In the genomic region with DNA sequence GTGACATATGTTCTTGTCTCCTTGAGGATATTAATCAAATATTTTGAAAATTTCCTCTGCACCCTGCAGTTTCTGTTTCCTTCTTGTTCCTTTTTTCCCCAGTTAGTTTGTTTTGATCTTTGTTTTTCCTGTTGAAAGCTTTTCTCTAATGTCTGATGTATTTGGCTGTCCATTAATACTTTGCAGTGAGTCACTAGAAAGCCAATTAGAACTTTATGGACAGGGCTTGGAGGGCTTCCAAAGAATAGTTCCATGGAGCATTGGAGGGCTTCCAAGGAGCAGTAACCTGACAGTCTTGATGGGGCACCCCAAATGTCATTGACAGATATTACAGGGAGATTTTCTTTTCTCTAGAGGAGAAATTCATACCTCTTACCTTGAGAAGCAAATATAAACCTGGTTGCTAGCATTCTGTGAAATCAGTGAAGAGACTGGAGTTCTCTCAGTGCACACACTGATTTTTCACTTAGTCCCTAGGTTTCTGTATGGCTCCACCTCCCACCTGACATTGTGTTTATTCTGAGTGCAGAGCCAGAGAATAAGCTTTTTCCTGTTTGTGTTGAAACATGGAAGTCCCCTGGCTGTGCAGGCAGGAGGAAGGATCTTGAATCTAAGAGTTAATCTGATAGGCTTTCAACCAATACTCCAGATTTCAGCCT, we compare ENCODE assay signal across 9 cellular contexts. TPM values are rescaled to one million over a fixed set of nuclear protein-coding genes. Genes with fewer than 3 reads are reported as not detected.
A peak's percentile ranks its signal among the peaks of the same experiment; 100 is the strongest.
DNase-seq lines count a peak whose midpoint lies in the region; TF ChIP-seq lines count a peak whose summit lies in the region.
"Had no signal": no experiment of that assay in that cellular context is flagged by ENCODE, and none has a peak within 500 bp of the region (broad histone marks: within the 10 kb centered on the region; RNA-seq: fewer than 3 reads in every experiment).

No MANE protein-coding gene starts in this region.

- no peak overlapping the region for H3K4me3 ChIP-seq in SJCRH30
- H3K4me3 ChIP-seq in stomach, result no peak overlapping the region
- no peak overlapping the region for H3K4me3 ChIP-seq in CD8-positive, alpha-beta memory T cell (ENCODE audit: low read length)

- H3K9me3 Mint-ChIP-seq in CD8-positive, alpha-beta memory T cell, result no peaks in the 10 kb centered on the region
- H3K9me3 Mint-ChIP-seq: dendritic cell treated with granulocyte-macrophage colony-stimulating factor and Interleukin-4, amounts not matched to agents 40 ng/mL and 50 ng/mL, for 4 days had no signal

- peaks cover 0 to 2% of the 10 kb centered on the region in 2 donors for H3K27me3 Mint-ChIP-seq in CD8-positive, alpha-beta memory T cell
- H3K27me3 Mint-ChIP-seq: dendritic cell treated with granulocyte-macrophage colony-stimulating factor and Interleukin-4, amounts not matched to agents 40 ng/mL and 50 ng/mL, for 4 days had no signal

- no peaks in the 10 kb centered on the region for H3K36me3 Mint-ChIP-seq in CD8-positive, alpha-beta memory T cell

- no peaks in the 10 kb centered on the region; the same call in 1 of the 2 replicates for H3K36me3 ChIP-seq in SJCRH30
- peaks cover 0 to 3% (median under 1%) of the 10 kb centered on the region in 4 donors for H3K36me3 ChIP-seq in stomach
- no peaks in the 10 kb centered on the region for H3K36me3 ChIP-seq in CD8-positive, alpha-beta memory T cell (ENCODE audit: insufficient read depth, low read length)

- peaks cover 20% of the 10 kb centered on the region for H3K4me1 ChIP-seq in SJCRH30
- peaks cover 0 to 43% (median 24%) of the 10 kb centered on the region in 4 donors for H3K4me1 ChIP-seq in stomach
- no peaks in the 10 kb centered on the region for H3K4me1 ChIP-seq in CD8-positive, alpha-beta memory T cell (ENCODE audit: insufficient read depth, low read length)

- TF ChIP-seq EP300 in stomach (IDR thresholded peaks at IDR 0.05), result no peak

- no peak for TF ChIP-seq CTCF in stomach (IDR thresholded peaks at IDR 0.05)

- TF ChIP-seq POLR2A in stomach (IDR thresholded peaks at IDR 0.05), result no peak

- H3K4me1 Mint-ChIP-seq in CD8-positive, alpha-beta memory T cell, result peaks cover 9 to 25% (median 24%) of the 10 kb centered on the region in 3 donors

- H3K27ac ChIP-seq in SJCRH30 (no peak overlapping the region), stomach (peak overlapping the region in 3 of 5 donors; percentile 6 to 61 (median 60))
- no peak overlapping the region for H3K27ac ChIP-seq in CD8-positive, alpha-beta memory T cell (ENCODE audit: low read depth, low read length)

- CTCF ChIA-PET in CD8-positive, alpha-beta memory T cell (lab: Charles Lee), result no interaction called here

- H3K9me3 ChIP-seq in SJCRH30 (replicated peaks), result no peaks in the 10 kb centered on the region
- no peaks in the 10 kb centered on the region for H3K9me3 ChIP-seq in stomach
- H3K9me3 ChIP-seq in CD8-positive, alpha-beta memory T cell (ENCODE audit: low read length), result no peaks in the 10 kb centered on the region

- H3K4me3 Mint-ChIP-seq in CD8-positive, alpha-beta memory T cell, result no peak overlapping the region
- H3K4me3 Mint-ChIP-seq: dendritic cell treated with granulocyte-macrophage colony-stimulating factor and Interleukin-4, amounts not matched to agents 40 ng/mL and 50 ng/mL, for 4 days had no signal

- no peak overlapping the region for H3K27ac Mint-ChIP-seq in CD8-positive, alpha-beta memory T cell
- H3K27ac Mint-ChIP-seq: dendritic cell treated with granulocyte-macrophage colony-stimulating factor and Interleukin-4, amounts not matched to agents 40 ng/mL and 50 ng/mL, for 4 days had no signal

- POLR2A ChIA-PET in CD8-positive, alpha-beta memory T cell (lab: Charles Lee), result no interaction called here

- H3K27me3 ChIP-seq in SJCRH30 (no peaks in the 10 kb centered on the region), stomach (no peaks in the 10 kb centered on the region)
- no peaks in the 10 kb centered on the region for H3K27me3 ChIP-seq in CD8-positive, alpha-beta memory T cell (ENCODE audit: insufficient read depth, low read length, poor library complexity, severe bottlenecking)

- intact Hi-C loops in stomach (cut with DNase I; ENCODE audit: low total_unique reads), result no loop called here

- DNase-seq in HT-29 (ENCODE audit: low spot score) (peak; percentile 79), SJCRH30 (peak; percentile 17 to 63), glomerular visceral epithelial cell (ENCODE audit: extremely low spot score) (peak; percentile 30), stomach (no peak)
- DNase-seq in stimulated activated CD4-positive, alpha-beta T cell treated with anti-CD3 and anti-CD28 coated beads, Interleukin-4, amount 100 ng/mL, for 4 hours, result no peak
- DNase-seq in CD8-positive, alpha-beta memory T cell, result no peak
- DNase-seq in activated T-cell treated with anti-CD3 and anti-CD28 coated beads, Interleukin-2, amount 50 U/mL, for 1 hour, result no peak

RNA-seq across cellular contexts. Expression of gene SPARCL1, which starts 26.5 kb away (rescaled TPM):
- total RNA-seq in HT-29 (2014; rRNA removed; shearing (Covaris generic)), result not detected in 2 replicates
- total RNA-seq in SJCRH30 (2014; rRNA removed; shearing (Covaris generic)), result 0.18 TPM in 1 of 2 replicates, not detected in the other
- 100 to 1,000 TPM; 173 to 710 (median 607) TPM for total RNA-seq in stomach
- 100 to 1,000 TPM in 1 of 3 donors, 10 to 100 TPM in 2; 36.9 to 191 (median 69.3) TPM for polyA plus RNA-seq in stomach
- not detected for total RNA-seq in CD8-positive, alpha-beta memory T cell
- polyA plus RNA-seq in CD8-positive, alpha-beta memory T cell, result not detected
- polyA plus RNA-seq: keratinocyte had no signal

Comparison
In these comparisons a context has a peak if more than half of its experiments do, and no peak if none do; other contexts are left out.
1. DNase-seq: peak in HT-29 (single experiment), SJCRH30 (2 of 2) and glomerular visceral epithelial cell (single experiment); none in stomach (single experiment), stimulated activated CD4-positive, alpha-beta T cell treated with anti-CD3 and anti-CD28 coated beads, Interleukin-4, amount 100 ng/mL, for 4 hours (0 of 2), CD8-positive, alpha-beta memory T cell (0 of 5) and activated T-cell treated with anti-CD3 and anti-CD28 coated beads, Interleukin-2, amount 50 U/mL, for 1 hour (single experiment).
2. H3K27ac ChIP-seq: peak in stomach (3 of 5); none in SJCRH30 (single experiment) and CD8-positive, alpha-beta memory T cell (single experiment).
3. RNA of gene SPARCL1, which starts 26.5 kb away (total RNA-seq): 173 to 710 TPM in stomach; 0.18 TPM in SJCRH30, not detected in HT-29 and not detected in CD8-positive, alpha-beta memory T cell; every median in the first group is over 100 times any median in the second.